Comparison of ENCODE assay signal across 15 cellular contexts in the genomic region with DNA sequence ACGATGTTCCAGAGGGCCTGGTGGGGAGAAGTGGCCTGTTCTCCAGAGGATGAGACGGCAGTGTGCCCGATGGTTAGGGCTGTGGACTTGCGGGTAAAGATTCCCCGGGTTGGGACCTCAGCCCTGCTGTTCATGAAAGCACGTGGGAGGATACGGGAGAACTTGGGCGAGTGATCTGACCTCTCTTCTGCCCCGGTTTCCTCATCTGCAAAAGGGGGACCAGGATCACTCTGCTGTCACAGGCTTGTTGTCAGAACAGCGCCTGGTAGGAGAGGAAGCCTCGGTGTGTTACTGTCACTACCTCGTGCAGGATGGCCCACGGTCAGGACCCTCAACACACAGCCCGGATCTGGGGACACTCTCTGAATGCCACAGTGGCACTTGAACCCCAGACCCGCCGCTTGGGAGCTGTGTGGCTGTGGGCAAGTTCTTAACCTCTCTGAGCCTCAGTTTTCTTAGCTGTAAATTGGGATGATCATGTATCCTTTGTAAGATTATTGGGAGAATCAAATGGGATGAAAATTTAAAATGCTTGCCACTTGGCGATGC.
A peak's percentile ranks its signal among the peaks of the same experiment; 100 is the strongest.
DNase-seq lines count a peak whose midpoint lies in the region; ATAC-seq, FAIRE-seq and TF ChIP-seq lines count a peak whose summit lies in the region.
"Had no signal": no experiment of that assay in that cellular context is flagged by ENCODE, and none has a peak within 500 bp of the region (broad histone marks: within the 10 kb centered on the region; RNA-seq: fewer than 3 reads in every experiment).

No MANE protein-coding gene starts in this region.

- H3K4me1 ChIP-seq in neural progenitor cell (no peaks in the 10 kb centered on the region), suprapubic skin (no peaks in the 10 kb centered on the region)

- H3K4me3 ChIP-seq in neural progenitor cell (no peak overlapping the region), suprapubic skin (no peak overlapping the region)
- H3K4me3 ChIP-seq: BLaER1, GM12878 had no signal

- H3K4me1 Mint-ChIP-seq in neural progenitor cell = peaks cover 34% of the 10 kb centered on the region
- H3K4me1 Mint-ChIP-seq: CD8-positive, alpha-beta memory T cell had no signal

- no peaks in the 10 kb centered on the region for H3K27me3 ChIP-seq in neural progenitor cell
- no peaks in the 10 kb centered on the region for H3K27me3 ChIP-seq in suprapubic skin
- H3K27me3 ChIP-seq: BLaER1 had no signal

- H3K4me2 ChIP-seq in neural progenitor cell = no peak overlapping the region
- H3K4me2 ChIP-seq: BLaER1 had no signal

- WGBS in suprapubic skin = 93% methylated on average over 12 of the region's 17 CpGs

- no peak overlapping the region for H3K4me3 Mint-ChIP-seq in neural progenitor cell
- H3K4me3 Mint-ChIP-seq: CD8-positive, alpha-beta memory T cell had no signal

- intact Hi-C loops in left ventricle myocardium superior (cut with micrococcal nuclease) (no loop called here), left cardiac atrium (cut with DNase I) (no loop called here)

- no peak for DNase-seq in left ventricle myocardium superior
- DNase-seq in left cardiac atrium = no peak
- DNase-seq in epidermal melanocyte (ENCODE audit: insufficient read length, low spot score) = peak; percentile 8
- DNase-seq in neural progenitor cell (ENCODE audit: low spot score) = no peak
- no peak for DNase-seq in urothelium cell line (ENCODE audit: low spot score)
- no peak for DNase-seq in activated effector memory CD4-positive, alpha-beta T cell treated with anti-CD3 and anti-CD28 coated beads, Interleukin-2, amount 50 U/mL, for 16 hours
- DNase-seq in suprapubic skin (ENCODE audit: low spot score in 2 of 2) = no peak
- DNase-seq in D721Med (ENCODE audit: insufficient read length, low spot score) = no peak
- DNase-seq: 8988T; AML-193; CD8-positive, alpha-beta memory T cell had no signal

- H3K79me2 ChIP-seq in neural progenitor cell (ENCODE audit: low read depth) = no peaks in the 10 kb centered on the region

- H3K9ac ChIP-seq in neural progenitor cell = no peak overlapping the region
- H3K9ac ChIP-seq: BLaER1 had no signal

- FAIRE-seq in urothelium cell line (lab: Jason Lieb, UNC) = peak; percentile 75
- FAIRE-seq in D721Med (lab: Jason Lieb, UNC) = no peak
- FAIRE-seq: GM12878, GM18507 had no signal

- H4K20me1 ChIP-seq in neural progenitor cell (ENCODE audit: low read depth) = peaks cover 6% of the 10 kb centered on the region
- H4K20me1 ChIP-seq: BLaER1 had no signal

- peaks cover 6% of the 10 kb centered on the region for H3K27me3 Mint-ChIP-seq in neural progenitor cell (ENCODE audit: insufficient read depth, low read depth)

- H3K9me3 ChIP-seq in neural progenitor cell (ENCODE audit: low read depth) (no peaks in the 10 kb centered on the region), suprapubic skin (no peaks in the 10 kb centered on the region)
- H3K9me3 ChIP-seq: BLaER1 had no signal

- no peak for TF ChIP-seq EP300 in suprapubic skin (IDR thresholded peaks at IDR 0.05)

- H3F3A ChIP-seq in neural progenitor cell (ENCODE audit: low read depth) = no peaks in the 10 kb centered on the region

- H2AFZ ChIP-seq in neural progenitor cell (replicated peaks) = no peak overlapping the region

- no peaks in the 10 kb centered on the region for H3K9me3 Mint-ChIP-seq in neural progenitor cell
- H3K9me3 Mint-ChIP-seq: CD8-positive, alpha-beta memory T cell had no signal

- H3K36me3 Mint-ChIP-seq in neural progenitor cell = peaks cover 44% of the 10 kb centered on the region
- H3K36me3 Mint-ChIP-seq: CD8-positive, alpha-beta memory T cell had no signal

- H3K27ac ChIP-seq in neural progenitor cell (no peak overlapping the region), suprapubic skin (no peak overlapping the region)
- H3K27ac ChIP-seq: BLaER1, HL-60 had no signal

- H3K36me3 ChIP-seq in neural progenitor cell = no peaks in the 10 kb centered on the region
- H3K36me3 ChIP-seq in suprapubic skin = no peaks in the 10 kb centered on the region

- peak; percentile 8 for ATAC-seq in left ventricle myocardium superior
- no peak for ATAC-seq in left cardiac atrium
- ATAC-seq: GM12878 had no signal

- no peak for TF ChIP-seq CTCF in neural progenitor cell (IDR thresholded peaks at IDR 0.05)
- no peak for TF ChIP-seq CTCF in suprapubic skin (IDR thresholded peaks at IDR 0.05)
- no peak for TF ChIP-seq CTCF in D721Med (IDR thresholded peaks at IDR 0.05; ENCODE audit: insufficient read depth, missing control alignments)

- H3K27ac Mint-ChIP-seq in neural progenitor cell = peak overlapping the region; percentile 8

- TF ChIP-seq POLR2A in suprapubic skin (IDR thresholded peaks at IDR 0.05) = no peak
